ENCODE assay signal across 1 cellular context in genomic region chr18:69889009-69889408, GRCh38.
TF ChIP-seq lines count a peak whose summit lies in the region.

No MANE protein-coding gene starts in this region.

TF ChIP-seq in GM12878, 131 proteins besides CTCF, POLR2A, EP300 and RAD21 (continued from another document):
- TF ChIP-seq E2F4 (IDR thresholded peaks at IDR 0.05; ENCODE audit: low read depth, low read length) (no peak), IKZF2 (IDR thresholded peaks at IDR 0.05) (peak; percentile 11 to 18; a peak in 1 of 4 replicates), ZBTB4 (CRISPR knock-in tag; IDR thresholded peaks at IDR 0.05) (no peak), PAX8 (IDR thresholded peaks at IDR 0.05) (no peak), EED (IDR thresholded peaks at IDR 0.05; ENCODE audit: low read depth) (no peak), SMARCA5 (IDR thresholded peaks at IDR 0.05) (no peak), SMAD5 (IDR thresholded peaks at IDR 0.05; ENCODE audit: low read depth) (no peak), TBL1XR1 (IDR thresholded peaks at IDR 0.05; ENCODE audit: low read depth, low read length) (no peak), HDAC2 (IDR thresholded peaks at IDR 0.05) (no peak), ATF2 (IDR thresholded peaks at IDR 0.05; ENCODE audit: low read length) (no peak; the same call in 1 of the 2 replicates), KAT2A (conservative IDR thresholded peaks at IDR 0.05; ENCODE audit: control insufficient read depth, low read depth, low read length) (no peak), PRDM15 (CRISPR knock-in tag; IDR thresholded peaks at IDR 0.05) (no peak), RELA (IDR thresholded peaks at IDR 0.05; ENCODE audit: borderline replicate concordance, partially characterized antibody) (no peak), CBX5 (IDR thresholded peaks at IDR 0.05; ENCODE audit: low read depth) (no peak), MTA2 (IDR thresholded peaks at IDR 0.05; ENCODE audit: low read depth) (peak; percentile 74; the same call in 1 of the 2 replicates), CEBPZ (IDR thresholded peaks at IDR 0.05; ENCODE audit: low read depth, low read length) (no peak), USF2 (IDR thresholded peaks at IDR 0.05; ENCODE audit: borderline replicate concordance, low read depth, low read length) (no peak), CREB1 (IDR thresholded peaks at IDR 0.05; ENCODE audit: low read depth) (no peak), USF1 (IDR thresholded peaks at IDR 0.05; ENCODE audit: borderline replicate concordance, extremely low read length, insufficient read depth, low read depth, low read length) (no peak), FOXM1 (IDR thresholded peaks at IDR 0.05; ENCODE audit: low read depth, low read length) (no peak), SMC3 (IDR thresholded peaks at IDR 0.05; ENCODE audit: borderline replicate concordance, low read length) (no peak), E4F1 (IDR thresholded peaks at IDR 0.05; ENCODE audit: borderline replicate concordance, partially characterized antibody) (no peak), BCL11A (IDR thresholded peaks at IDR 0.05; ENCODE audit: low read depth, low read length) (peak; percentile 82), MLLT1 (IDR thresholded peaks at IDR 0.05) (no peak), RB1 (IDR thresholded peaks at IDR 0.05; ENCODE audit: borderline replicate concordance) (no peak), PKNOX1 (IDR thresholded peaks at IDR 0.05) (no peak), SIX5 (IDR thresholded peaks at IDR 0.05; ENCODE audit: low read depth, low read length, severe bottlenecking) (no peak), CREM (IDR thresholded peaks at IDR 0.05; ENCODE audit: low read depth) (no peak), ATF3 (IDR thresholded peaks at IDR 0.05; ENCODE audit: borderline replicate concordance, extremely low read depth, low read depth, low read length) (no peak), ZNF217 (IDR thresholded peaks at IDR 0.05) (no peak)
